ENCODE assay signal across 8 cellular contexts in genomic region chrX:149940015-149940716, GRCh38. TPM values are rescaled to one million over a fixed set of nuclear protein-coding genes. Genes with fewer than 3 reads are reported as not detected.
DNase-seq lines count a peak whose midpoint lies in the region; ATAC-seq and TF ChIP-seq lines count a peak whose summit lies in the region.

No MANE protein-coding gene starts in this region.

- peak overlapping the region; percentile 90 for H3K27ac Mint-ChIP-seq in activated T-helper 2 cell treated with anti-CD3 and anti-CD28 coated beads, Interferon-gamma antibody, Interleukin-2, Interleukin-4, amounts not matched to agents 10 μg/mL and 5 μg/mL and 100 μg/mL, durations not matched to agents 14 hours and 24 hours and 36 hours
- peak overlapping the region; percentile 91 to 99 for H3K27ac Mint-ChIP-seq in natural killer cell

- H3K9me3 Mint-ChIP-seq in activated T-helper 2 cell treated with anti-CD3 and anti-CD28 coated beads, Interferon-gamma antibody, Interleukin-2, Interleukin-4, amounts not matched to agents 10 μg/mL and 5 μg/mL and 100 μg/mL, durations not matched to agents 14 hours and 24 hours and 36 hours: no peaks in the 10 kb centered on the region
- no peaks in the 10 kb centered on the region for H3K9me3 Mint-ChIP-seq in natural killer cell

- H3K36me3 Mint-ChIP-seq in activated T-helper 2 cell treated with anti-CD3 and anti-CD28 coated beads, Interferon-gamma antibody, Interleukin-2, Interleukin-4, amounts not matched to agents 10 μg/mL and 5 μg/mL and 100 μg/mL, durations not matched to agents 14 hours and 24 hours and 36 hours (ENCODE audit: low read depth): no peaks in the 10 kb centered on the region
- no peaks in the 10 kb centered on the region for H3K36me3 Mint-ChIP-seq in natural killer cell

- DNase-seq in ELR (ENCODE audit: low read depth) (peak; percentile 95), GOT3 (lab: John Stamatoyannopoulos, UW) (peak; percentile 78), LHCN-M2 (ENCODE audit: low read depth) (peak; percentile 95), RPMI8226 (peak; percentile 95), fibroblast of peridontal ligament (ENCODE audit: extremely low read depth) (peak; percentile 97), natural killer cell (peak; percentile 78)
- DNase-seq in activated T-helper 2 cell treated with anti-CD3 and anti-CD28 coated beads, Interferon-gamma antibody, Interleukin-2, Interleukin-4, amounts not matched to agents 10 μg/mL and 5 μg/mL and 100 μg/mL, durations not matched to agents 14 hours and 24 hours and 36 hours (ENCODE audit: low spot score): peak; percentile 89
- peak; percentile 80 to 93 (median 92) for DNase-seq in stimulated activated naive CD4-positive, alpha-beta T cell (lab: John Stamatoyannopoulos, UW)

- TF ChIP-seq CTCF in natural killer cell (IDR thresholded peaks at IDR 0.05): no peak

- intact Hi-C loops in activated T-helper 2 cell treated with anti-CD3 and anti-CD28 coated beads, Interferon-gamma antibody, Interleukin-2, Interleukin-4, amounts not matched to agents 10 μg/mL and 5 μg/mL and 100 μg/mL, durations not matched to agents 14 hours and 24 hours and 36 hours (cut with micrococcal nuclease): loop anchor here (2.0 to 10.0 kb wide), 3 partner anchors 67 to 635 kb away; no protein-coding TSS in a partner anchor
- intact Hi-C loops in natural killer cell (cut with micrococcal nuclease): loop anchor here (2.0 to 10.0 kb wide), 2 partner anchors 405 to 757 kb away; no protein-coding TSS in a partner anchor

- peak; percentile 44 to 65 (median 52) for ATAC-seq in natural killer cell

- no peaks in the 10 kb centered on the region for H3K27me3 Mint-ChIP-seq in activated T-helper 2 cell treated with anti-CD3 and anti-CD28 coated beads, Interferon-gamma antibody, Interleukin-2, Interleukin-4, amounts not matched to agents 10 μg/mL and 5 μg/mL and 100 μg/mL, durations not matched to agents 14 hours and 24 hours and 36 hours (ENCODE audit: low read depth)
- no peaks in the 10 kb centered on the region for H3K27me3 Mint-ChIP-seq in natural killer cell (ENCODE audit: low read depth in 2 of 2)

- H3K4me3 Mint-ChIP-seq in activated T-helper 2 cell treated with anti-CD3 and anti-CD28 coated beads, Interferon-gamma antibody, Interleukin-2, Interleukin-4, amounts not matched to agents 10 μg/mL and 5 μg/mL and 100 μg/mL, durations not matched to agents 14 hours and 24 hours and 36 hours (ENCODE audit: low read depth): peak overlapping the region; percentile 82
- peak overlapping the region; percentile 92 for H3K4me3 Mint-ChIP-seq in natural killer cell

- peaks cover 1% of the 10 kb centered on the region for H3K4me1 Mint-ChIP-seq in activated T-helper 2 cell treated with anti-CD3 and anti-CD28 coated beads, Interferon-gamma antibody, Interleukin-2, Interleukin-4, amounts not matched to agents 10 μg/mL and 5 μg/mL and 100 μg/mL, durations not matched to agents 14 hours and 24 hours and 36 hours (ENCODE audit: low read depth)
- peaks cover 8 to 14% of the 10 kb centered on the region in 2 donors for H3K4me1 Mint-ChIP-seq in natural killer cell

RNA-seq across cellular contexts. Expression of gene EOLA2, which starts 1.9 kb away (rescaled TPM):
- total RNA-seq in LHCN-M2 (2014; rRNA removed) (20.1 and 20.7 TPM in 2 replicates), natural killer cell (10 to 100 TPM; 80.9 to 94.9 (median 85.5) TPM)
- polyA plus RNA-seq in LHCN-M2 (2012): 29.9 TPM
- total RNA-seq in activated T-helper 2 cell treated with anti-CD3 and anti-CD28 coated beads, Interferon-gamma antibody, Interleukin-2, Interleukin-4, amounts not matched to agents 10 μg/mL and 5 μg/mL and 100 μg/mL, durations not matched to agents 14 hours and 24 hours and 36 hours: 45.1 and 45.2 TPM in 2 replicates

RNA-seq across cellular contexts. Expression of gene HSFX4, which starts 10.8 kb away (rescaled TPM):
- total RNA-seq in LHCN-M2 (2014; rRNA removed): not detected in 2 replicates
- polyA plus RNA-seq in LHCN-M2 (2012): not detected
- not detected in 2 replicates for total RNA-seq in activated T-helper 2 cell treated with anti-CD3 and anti-CD28 coated beads, Interferon-gamma antibody, Interleukin-2, Interleukin-4, amounts not matched to agents 10 μg/mL and 5 μg/mL and 100 μg/mL, durations not matched to agents 14 hours and 24 hours and 36 hours
- total RNA-seq in natural killer cell: not detected

RNA-seq across cellular contexts. Expression of gene MAGEA8, which starts 59.2 kb away (rescaled TPM):
- not detected in 2 replicates for total RNA-seq in LHCN-M2 (2014; rRNA removed)
- not detected for polyA plus RNA-seq in LHCN-M2 (2012)
- not detected in 2 replicates for total RNA-seq in activated T-helper 2 cell treated with anti-CD3 and anti-CD28 coated beads, Interferon-gamma antibody, Interleukin-2, Interleukin-4, amounts not matched to agents 10 μg/mL and 5 μg/mL and 100 μg/mL, durations not matched to agents 14 hours and 24 hours and 36 hours
- not detected for total RNA-seq in natural killer cell

Comparison
In these comparisons a context has a peak if more than half of its experiments do, and no peak if none do; other contexts are left out.
1. Peak in every context shown above with its lines: DNase-seq and ATAC-seq.